In the genomic region with DNA sequence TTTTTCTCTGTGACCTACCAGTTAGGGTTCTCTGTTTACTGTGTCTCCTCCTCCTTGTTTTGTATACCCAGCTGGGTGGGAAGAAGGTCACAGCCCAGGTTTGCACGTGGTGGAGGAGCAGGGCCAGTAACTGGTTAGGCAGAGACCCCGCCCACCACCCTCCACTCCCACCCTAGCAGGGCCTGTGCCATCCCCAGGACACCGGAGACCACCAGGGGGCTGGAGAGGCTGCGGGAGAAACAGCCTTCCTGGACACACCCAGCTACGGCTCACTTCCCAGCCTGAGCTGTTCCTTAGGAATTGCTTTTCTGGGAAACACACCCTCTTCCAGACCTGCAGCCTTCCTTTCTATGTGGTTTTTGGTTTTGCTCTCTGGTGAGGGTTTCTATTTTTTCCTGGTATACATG, we compare ENCODE assay signal across 11 cellular contexts. TPM values are rescaled to one million over a fixed set of nuclear protein-coding genes. Genes with fewer than 3 reads are reported as not detected.
DNase-seq lines count a peak whose midpoint lies in the region; ATAC-seq, FAIRE-seq and TF ChIP-seq lines count a peak whose summit lies in the region.
"Had no signal": no experiment of that assay in that cellular context is flagged by ENCODE, and none has a peak within 500 bp of the region (broad histone marks: within the 10 kb centered on the region; RNA-seq: fewer than 3 reads in every experiment).

No MANE protein-coding gene starts in this region.

- DNase-seq in Right ventricle myocardium superior (no peak), cardiac septum (ENCODE audit: low spot score) (no peak), body of pancreas (peak in 1 of 4 donors; percentile 17), kidney (peak; percentile 85), vagina (ENCODE audit: extremely low spot score in 2 of 2) (no peak), OCI-M1 (lab: John Stamatoyannopoulos, UW) (no peak)
- DNase-seq in effector memory CD8-positive, alpha-beta T cell: no peak

- H3K9ac ChIP-seq in kidney (ENCODE audit: low read length in 2 of 2): no peak overlapping the region
- H3K9ac ChIP-seq: BLaER1 had no signal

- H3K4me3 Mint-ChIP-seq in effector memory CD8-positive, alpha-beta T cell: no peak overlapping the region

- 40 to 59% methylated on average over 3 to 5 of the region's 5 CpGs for WGBS in body of pancreas, 2 donors

- TF ChIP-seq CTCF in body of pancreas (IDR thresholded peaks at IDR 0.05): peak in 1 of 7 experiments; percentile 5
- TF ChIP-seq CTCF in kidney (IDR thresholded peaks at IDR 0.05; ENCODE audit: borderline replicate concordance, extremely low read depth, insufficient read depth): no peak
- TF ChIP-seq CTCF in vagina (IDR thresholded peaks at IDR 0.05): no peak

- no peaks in the 10 kb centered on the region for H3K4me1 Mint-ChIP-seq in effector memory CD8-positive, alpha-beta T cell (ENCODE audit: low read depth in 2 of 2)

- no peaks in the 10 kb centered on the region for H3K36me3 ChIP-seq in body of pancreas (replicated peaks in 1 of 2; ENCODE audit: insufficient read depth in 1 of 2, low read depth in 2 of 2)
- H3K36me3 ChIP-seq in kidney (ENCODE audit: control insufficient read depth in 1 of 2, insufficient read depth in 2 of 2, low read length in 2 of 2): no peaks in the 10 kb centered on the region
- H3K36me3 ChIP-seq in vagina: peaks cover 0 to 12% of the 10 kb centered on the region in 2 donors
- H3K36me3 ChIP-seq: BLaER1, SJCRH30 had no signal

- peaks cover 0 to 2% of the 10 kb centered on the region in 2 donors for H3K9me3 Mint-ChIP-seq in effector memory CD8-positive, alpha-beta T cell

- TF ChIP-seq POLR2A in body of pancreas (IDR thresholded peaks at IDR 0.05) (no peak), vagina (IDR thresholded peaks at IDR 0.05) (no peak)

- H3K9me3 ChIP-seq in body of pancreas (no peaks in the 10 kb centered on the region), kidney (ENCODE audit: control insufficient read depth in 1 of 2, low read length in 2 of 2) (no peaks in the 10 kb centered on the region), vagina (no peaks in the 10 kb centered on the region)
- H3K9me3 ChIP-seq: SJCRH30 had no signal

- peaks cover 33 to 58% of the 10 kb centered on the region in 2 donors for H3K27me3 Mint-ChIP-seq in effector memory CD8-positive, alpha-beta T cell

- H3K27ac ChIP-seq in body of pancreas (peak overlapping the region in 1 of 4 donors; percentile 21), kidney (ENCODE audit: low read depth in 2 of 2, low read length in 2 of 2) (peak overlapping the region in 1 of 2 donors; percentile 34), vagina (peak overlapping the region; percentile 83)
- H3K27ac ChIP-seq: BLaER1, SJCRH30 had no signal

- ATAC-seq in Right ventricle myocardium superior (ENCODE audit: poor library complexity) (peak; percentile 12), body of pancreas (peak; percentile 50), GM18517 (IDR thresholded peaks at IDR 0.05; ENCODE audit: unreplicated experiment) (no peak)
- ATAC-seq in effector memory CD8-positive, alpha-beta T cell (replicated peaks): no peak

- intact Hi-C loops in Right ventricle myocardium superior (cut with DNase I) (no loop called here), cardiac septum (cut with DNase I) (no loop called here), body of pancreas (cut with DNase I) (no loop called here), kidney (cut with DNase I) (no loop called here), vagina (cut with DNase I) (no loop called here)

- no peaks in the 10 kb centered on the region for H3K27me3 ChIP-seq in body of pancreas
- H3K27me3 ChIP-seq in vagina: no peaks in the 10 kb centered on the region
- H3K27me3 ChIP-seq: BLaER1, SJCRH30 had no signal

- H3K4me1 ChIP-seq in body of pancreas: no peaks in the 10 kb centered on the region
- H3K4me1 ChIP-seq in kidney (ENCODE audit: control insufficient read depth in 1 of 2, insufficient read depth in 1 of 2, low read depth in 1 of 2, low read length in 2 of 2): peaks cover 0 to 8% of the 10 kb centered on the region in 2 donors
- H3K4me1 ChIP-seq in vagina: peaks cover 34% of the 10 kb centered on the region
- H3K4me1 ChIP-seq: BLaER1, SJCRH30 had no signal

- H3K4me3 ChIP-seq in body of pancreas (no peak overlapping the region), kidney (ENCODE audit: low read length in 2 of 2) (no peak overlapping the region), vagina (no peak overlapping the region)
- H3K4me3 ChIP-seq: BLaER1, SJCRH30 had no signal

- H3K27ac Mint-ChIP-seq in effector memory CD8-positive, alpha-beta T cell: no peak overlapping the region

- FAIRE-seq in kidney (lab: Jason Lieb, UNC): no peak
- FAIRE-seq: endothelial cell of umbilical vein had no signal

- H3K36me3 Mint-ChIP-seq in effector memory CD8-positive, alpha-beta T cell (ENCODE audit: insufficient read depth): no peaks in the 10 kb centered on the region

RNA-seq across cellular contexts. Expression of gene BDKRB2, which starts 21.1 kb away (rescaled TPM):
- total RNA-seq in Right ventricle myocardium superior (1.2 TPM), cardiac septum (0.57 TPM), body of pancreas (10 to 100 TPM in 1 of 2 donors, 1 to 10 TPM in 1; 9.6 to 11.4 TPM), kidney (16.1 TPM), vagina (23.3 TPM)
- 7.4 TPM for polyA plus RNA-seq in kidney (ENCODE audit: insufficient read depth, low read depth, low replicate concordance)
- total RNA-seq: SJCRH30 had no signal

RNA-seq across cellular contexts. Expression of gene BDKRB1, which starts 30.3 kb away (rescaled TPM):
- total RNA-seq in Right ventricle myocardium superior (not detected), cardiac septum (not detected), body of pancreas (not detected), kidney (1.2 TPM), vagina (2.5 TPM)
- 1.5 TPM for polyA plus RNA-seq in kidney (ENCODE audit: insufficient read depth, low read depth, low replicate concordance)
- total RNA-seq: endothelial cell of umbilical vein had no signal
- polyA plus RNA-seq: endothelial cell of umbilical vein had no signal

Comparison
In these comparisons a context has a peak if more than half of its experiments do, and no peak if none do; other contexts are left out.
1. ATAC-seq: peak in Right ventricle myocardium superior (single experiment) and body of pancreas (single experiment); none in GM18517 (single experiment) and effector memory CD8-positive, alpha-beta T cell (single experiment).